Comparison of ENCODE assay signal across 9 cellular contexts in genomic region chr1:8427493-8427892, GRCh38.
DNase-seq lines count a peak whose midpoint lies in the region; ATAC-seq lines count a peak whose summit lies in the region.
"Had no signal": no experiment of that assay in that cellular context is flagged by ENCODE, and none has a peak within 500 bp of the region (broad histone marks: within the 10 kb centered on the region; RNA-seq: fewer than 3 reads in every experiment).

No MANE protein-coding gene starts in this region.

- H3K14ac ChIP-seq in neuronal stem cell (ENCODE audit: low read length) = no peak overlapping the region

- no peaks in the 10 kb centered on the region for H3K9me3 ChIP-seq in neuronal stem cell (replicated peaks in 1 of 2; ENCODE audit: control insufficient read depth in 2 of 2, insufficient read depth in 1 of 2, low read depth in 1 of 2, low read length in 2 of 2)
- H3K9me3 ChIP-seq: right lobe of liver had no signal

- H2BK15ac ChIP-seq in neuronal stem cell (ENCODE audit: low read length) = no peak overlapping the region

- H2BK12ac ChIP-seq in neuronal stem cell (ENCODE audit: low read length) = no peak overlapping the region

- H3K4me1 ChIP-seq in neuronal stem cell (ENCODE audit: control insufficient read depth in 2 of 2, insufficient read depth in 1 of 2, low read depth in 1 of 2, low read length in 2 of 2) = peaks cover 9 to 11% of the 10 kb centered on the region in 2 donors

- intact Hi-C loops in Right ventricle myocardium inferior (cut with DNase I) = loop anchor here (5.0 kb wide), 1 partner anchor 35 kb away; no protein-coding TSS in a partner anchor

- no peak overlapping the region for H2AK5ac ChIP-seq in neuronal stem cell (ENCODE audit: low read depth, low read length)

- H3K27ac ChIP-seq in skin epidermis (peak overlapping the region in 14 of 21 experiments; percentile 5 to 73 (median 48)), neuronal stem cell (replicated peaks; ENCODE audit: low read length) (no peak overlapping the region)

- H3K4me2 ChIP-seq in neuronal stem cell (ENCODE audit: insufficient read depth, low read length, poor library complexity, severe bottlenecking) = no peak overlapping the region

- H4K91ac ChIP-seq in neuronal stem cell (ENCODE audit: low read depth, low read length, poor library complexity) = no peak overlapping the region

- no CpG with 5 or more reads among the region's 5 CpGs for WGBS in neuronal stem cell (ENCODE audit: extremely low coverage in 2 of 2, insufficient read length in 2 of 2, insufficient replicate concordance in 1 of 2), 2 donors

- no peaks in the 10 kb centered on the region for H3K27me3 ChIP-seq in neuronal stem cell (ENCODE audit: control insufficient read depth in 3 of 3, insufficient read depth in 3 of 3, low read depth in 1 of 3, low read length in 3 of 3)
- H3K27me3 ChIP-seq: right lobe of liver had no signal

- H3K4ac ChIP-seq in neuronal stem cell (ENCODE audit: low read length) = no peak overlapping the region

- H3K4me1 Mint-ChIP-seq in activated T-helper 17 cell treated with anti-CD3 and anti-CD28 coated beads, Interleukin-2, amount 50 U/mL, for 72 hours = peaks cover 57% of the 10 kb centered on the region

- no peak overlapping the region for H3K9ac ChIP-seq in neuronal stem cell (ENCODE audit: low read depth, low read length, poor library complexity)

- H3K4me3 ChIP-seq in skin epidermis = no peak overlapping the region
- no peak overlapping the region for H3K4me3 ChIP-seq in neuronal stem cell (ENCODE audit: low read length in 2 of 2)
- H3K4me3 ChIP-seq: right lobe of liver had no signal

- ATAC-seq in GM19351 (IDR thresholded peaks at IDR 0.05; ENCODE audit: unreplicated experiment) = peak; percentile 66
- ATAC-seq in HG03457 (IDR thresholded peaks at IDR 0.05; ENCODE audit: unreplicated experiment) = peak; percentile 43
- ATAC-seq in activated T-helper 17 cell treated with anti-CD3 and anti-CD28 coated beads, Interleukin-2, amount 50 U/mL, for 72 hours (replicated peaks) = no peak
- no peak for ATAC-seq in Right ventricle myocardium inferior

- H4K8ac ChIP-seq in neuronal stem cell (ENCODE audit: low read depth, low read length) = no peak overlapping the region

- H3K18ac ChIP-seq in neuronal stem cell (ENCODE audit: low read length) = no peak overlapping the region

- DNase-seq in CD1c-positive myeloid dendritic cell (ENCODE audit: extremely low spot score) = peak; percentile 83
- DNase-seq in neuronal stem cell (ENCODE audit: low spot score) = no peak
- no peak for DNase-seq in Right ventricle myocardium inferior (ENCODE audit: missing footprints)
- no peak for DNase-seq in NCI-H2081 treated with DMSO at 0.1 percent for 48 hours (lab: John Stamatoyannopoulos, UW)
- DNase-seq: right lobe of liver had no signal

- H2BK5ac ChIP-seq in neuronal stem cell (ENCODE audit: low read length) = no peak overlapping the region

- peaks cover 2% of the 10 kb centered on the region for H3K79me1 ChIP-seq in neuronal stem cell (ENCODE audit: low read depth, low read length)

- no peak overlapping the region for H2BK120ac ChIP-seq in neuronal stem cell (ENCODE audit: low read depth, low read length)

- no peaks in the 10 kb centered on the region for H3K9me3 Mint-ChIP-seq in activated T-helper 17 cell treated with anti-CD3 and anti-CD28 coated beads, Interleukin-2, amount 50 U/mL, for 72 hours

- peak overlapping the region; percentile 79 for H3K27ac Mint-ChIP-seq in activated T-helper 17 cell treated with anti-CD3 and anti-CD28 coated beads, Interleukin-2, amount 50 U/mL, for 72 hours

- no peak overlapping the region for H2AFZ ChIP-seq in neuronal stem cell (ENCODE audit: low read length)

- peaks cover 0 to 12% of the 10 kb centered on the region in 2 donors for H3K36me3 ChIP-seq in neuronal stem cell (replicated peaks in 1 of 2; ENCODE audit: control insufficient read depth in 2 of 2, insufficient read depth in 2 of 2, low read length in 2 of 2)
- H3K36me3 ChIP-seq: right lobe of liver had no signal

- H3K23ac ChIP-seq in neuronal stem cell (ENCODE audit: low read depth, low read length, poor library complexity) = no peak overlapping the region

- peak overlapping the region; percentile 49 for H3K4me3 Mint-ChIP-seq in activated T-helper 17 cell treated with anti-CD3 and anti-CD28 coated beads, Interleukin-2, amount 50 U/mL, for 72 hours

- H3K27me3 Mint-ChIP-seq in activated T-helper 17 cell treated with anti-CD3 and anti-CD28 coated beads, Interleukin-2, amount 50 U/mL, for 72 hours = no peaks in the 10 kb centered on the region

- no peaks in the 10 kb centered on the region for H3K36me3 Mint-ChIP-seq in activated T-helper 17 cell treated with anti-CD3 and anti-CD28 coated beads, Interleukin-2, amount 50 U/mL, for 72 hours (ENCODE audit: low read depth)

Comparison
In these comparisons a context has a peak if more than half of its experiments do, and no peak if none do; other contexts are left out.
1. ATAC-seq: peak in GM19351 (single experiment) and HG03457 (single experiment); none in activated T-helper 17 cell treated with anti-CD3 and anti-CD28 coated beads, Interleukin-2, amount 50 U/mL, for 72 hours (single experiment) and Right ventricle myocardium inferior (single experiment).